Comparison of ENCODE assay signal across 19 cellular contexts in the genomic region with DNA sequence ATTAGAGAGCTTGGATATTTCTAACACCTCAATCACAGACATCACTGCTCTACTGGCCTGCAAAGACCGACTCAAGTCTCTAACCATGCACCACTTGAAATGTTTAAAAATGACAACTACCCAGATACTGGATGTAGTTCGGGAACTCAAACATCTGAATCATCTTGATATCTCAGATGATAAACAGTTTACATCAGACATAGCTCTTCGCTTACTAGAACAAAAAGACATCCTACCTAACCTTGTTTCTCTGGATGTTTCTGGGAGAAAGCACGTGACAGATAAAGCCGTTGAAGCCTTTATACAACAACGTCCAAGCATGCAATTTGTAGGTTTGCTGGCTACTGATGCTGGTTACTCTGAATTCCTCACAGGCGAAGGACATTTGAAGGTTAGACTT.
"Had no signal": no experiment of that assay in that cellular context is flagged by ENCODE, and none has a peak within 500 bp of the region (broad histone marks: within the 10 kb centered on the region; RNA-seq: fewer than 3 reads in every experiment).

No MANE protein-coding gene starts in this region.

- H3K9me3 ChIP-seq: ascending aorta, esophagus muscularis mucosa, gastroesophageal sphincter, left lung, prostate gland, right atrium auricular region, upper lobe of right lung had no signal

- ATAC-seq: activated naive CD4-positive, alpha-beta T cell treated with anti-CD3 and anti-CD28 coated beads, Interleukin-2, amount 50 U/mL, for 72 hours; gastroesophageal sphincter; left lung; natural killer cell; stimulated activated naive CD8-positive, alpha-beta T cell treated with anti-CD3 and anti-CD28 coated beads, Interleukin-15, Interleukin-2, amounts not matched to agents 100 U/mL and 50 U/mL, for 24 hours; upper lobe of right lung had no signal

- DNase-seq: activated T-cell treated with anti-CD3 and anti-CD28 coated beads, Interleukin-2, amount 50 U/mL, for 1 hour; cerebellar nuclear complex; head of caudate nucleus; kidney glomerular epithelial cell; left lung; midbrain; natural killer cell; stimulated activated CD4-positive, alpha-beta T cell treated with anti-CD3 and anti-CD28 coated beads, Interleukin-12 subunit alpha, Interleukin-12 subunit beta, amount 100 ng/mL, for 4 hours; stimulated activated CD4-positive, alpha-beta T cell treated with anti-CD3 and anti-CD28 coated beads, Interleukin-4, amount 100 ng/mL, for 4 hours; stimulated activated naive CD8-positive, alpha-beta T cell treated with anti-CD3 and anti-CD28 coated beads, Interleukin-15, Interleukin-2, amounts not matched to agents 100 U/mL and 50 U/mL, for 24 hours; T-helper 1 cell; upper lobe of right lung had no signal

- H3K4me1 ChIP-seq: ascending aorta, left lung, prostate gland, right atrium auricular region, upper lobe of right lung had no signal

- H3K27ac ChIP-seq: ascending aorta, coronary artery, esophagus muscularis mucosa, gastroesophageal sphincter, left lung, prostate gland, right atrium auricular region, upper lobe of right lung had no signal

- H3K4me3 ChIP-seq: ascending aorta, coronary artery, esophagus muscularis mucosa, gastroesophageal sphincter, left lung, prostate gland, right atrium auricular region, upper lobe of right lung had no signal

- H3K27me3 ChIP-seq: ascending aorta, esophagus muscularis mucosa, gastroesophageal sphincter, left lung, right atrium auricular region, upper lobe of right lung had no signal

- H3K36me3 ChIP-seq: prostate gland had no signal
